ENCODE assay signal across 1 cellular context in the genomic region with DNA sequence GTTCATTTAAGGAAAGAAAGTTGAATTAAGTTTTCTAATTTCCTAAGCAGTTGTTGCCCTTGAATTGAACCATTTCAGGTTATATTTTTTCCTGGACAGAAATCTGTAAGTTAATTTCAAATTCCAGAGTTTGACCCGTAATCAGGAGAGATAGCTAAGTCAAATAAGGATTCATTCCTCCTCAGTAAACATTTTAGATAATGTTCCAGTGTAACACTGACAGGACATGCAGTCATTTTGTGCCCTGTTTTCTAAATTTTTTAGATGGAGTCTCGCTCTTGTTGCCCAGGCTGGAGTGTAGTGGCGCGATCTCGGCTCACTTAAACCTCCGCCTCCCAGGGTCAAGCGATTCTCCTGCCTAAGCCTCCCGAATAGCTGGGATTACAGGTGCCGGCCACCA.
A peak's percentile ranks its signal among the peaks of the same experiment; 100 is the strongest.
TF ChIP-seq lines count a peak whose summit lies in the region.

No MANE protein-coding gene starts in this region.

TF ChIP-seq in liver, 16 proteins besides CTCF, POLR2A, EP300 and RAD21 (continued from another document):
- TF ChIP-seq, protein P1, sequence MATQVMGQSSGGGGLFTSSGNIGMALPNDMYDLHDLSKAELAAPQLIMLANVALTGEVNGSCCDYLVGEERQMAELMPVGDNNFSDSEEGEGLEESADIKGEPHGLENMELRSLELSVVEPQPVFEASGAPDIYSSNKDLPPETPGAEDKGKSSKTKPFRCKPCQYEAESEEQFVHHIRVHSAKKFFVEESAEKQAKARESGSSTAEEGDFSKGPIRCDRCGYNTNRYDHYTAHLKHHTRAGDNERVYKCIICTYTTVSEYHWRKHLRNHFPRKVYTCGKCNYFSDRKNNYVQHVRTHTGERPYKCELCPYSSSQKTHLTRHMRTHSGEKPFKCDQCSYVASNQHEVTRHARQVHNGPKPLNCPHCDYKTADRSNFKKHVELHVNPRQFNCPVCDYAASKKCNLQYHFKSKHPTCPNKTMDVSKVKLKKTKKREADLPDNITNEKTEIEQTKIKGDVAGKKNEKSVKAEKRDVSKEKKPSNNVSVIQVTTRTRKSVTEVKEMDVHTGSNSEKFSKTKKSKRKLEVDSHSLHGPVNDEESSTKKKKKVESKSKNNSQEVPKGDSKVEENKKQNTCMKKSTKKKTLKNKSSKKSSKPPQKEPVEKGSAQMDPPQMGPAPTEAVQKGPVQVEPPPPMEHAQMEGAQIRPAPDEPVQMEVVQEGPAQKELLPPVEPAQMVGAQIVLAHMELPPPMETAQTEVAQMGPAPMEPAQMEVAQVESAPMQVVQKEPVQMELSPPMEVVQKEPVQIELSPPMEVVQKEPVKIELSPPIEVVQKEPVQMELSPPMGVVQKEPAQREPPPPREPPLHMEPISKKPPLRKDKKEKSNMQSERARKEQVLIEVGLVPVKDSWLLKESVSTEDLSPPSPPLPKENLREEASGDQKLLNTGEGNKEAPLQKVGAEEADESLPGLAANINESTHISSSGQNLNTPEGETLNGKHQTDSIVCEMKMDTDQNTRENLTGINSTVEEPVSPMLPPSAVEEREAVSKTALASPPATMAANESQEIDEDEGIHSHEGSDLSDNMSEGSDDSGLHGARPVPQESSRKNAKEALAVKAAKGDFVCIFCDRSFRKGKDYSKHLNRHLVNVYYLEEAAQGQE (IDR thresholded peaks at IDR 0.05): no peak
- TF ChIP-seq, protein P2, sequence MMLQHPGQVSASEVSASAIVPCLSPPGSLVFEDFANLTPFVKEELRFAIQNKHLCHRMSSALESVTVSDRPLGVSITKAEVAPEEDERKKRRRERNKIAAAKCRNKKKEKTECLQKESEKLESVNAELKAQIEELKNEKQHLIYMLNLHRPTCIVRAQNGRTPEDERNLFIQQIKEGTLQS (IDR thresholded peaks at IDR 0.05): no peak
- no peak for TF ChIP-seq GABPA (IDR thresholded peaks at IDR 0.05 in 1 of 2, conservative IDR thresholded peaks at IDR 0.05 in 1 of 2)
- TF ChIP-seq FOXA2 (IDR thresholded peaks at IDR 0.05): no peak
- TF ChIP-seq JUND (IDR thresholded peaks at IDR 0.05): no peak
- peak; percentile 38 for TF ChIP-seq YY1 (IDR thresholded peaks at IDR 0.05)
- TF ChIP-seq HNF4G (IDR thresholded peaks at IDR 0.05): no peak
- no peak for TF ChIP-seq TAF1 (conservative IDR thresholded peaks at IDR 0.05)
- TF ChIP-seq, protein P3, sequence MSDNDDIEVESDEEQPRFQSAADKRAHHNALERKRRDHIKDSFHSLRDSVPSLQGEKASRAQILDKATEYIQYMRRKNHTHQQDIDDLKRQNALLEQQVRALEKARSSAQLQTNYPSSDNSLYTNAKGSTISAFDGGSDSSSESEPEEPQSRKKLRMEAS (IDR thresholded peaks at IDR 0.05): no peak
- peak in 1 of 2 donors; percentile 14 for TF ChIP-seq RXRA (IDR thresholded peaks at IDR 0.05)
- TF ChIP-seq, protein P4, sequence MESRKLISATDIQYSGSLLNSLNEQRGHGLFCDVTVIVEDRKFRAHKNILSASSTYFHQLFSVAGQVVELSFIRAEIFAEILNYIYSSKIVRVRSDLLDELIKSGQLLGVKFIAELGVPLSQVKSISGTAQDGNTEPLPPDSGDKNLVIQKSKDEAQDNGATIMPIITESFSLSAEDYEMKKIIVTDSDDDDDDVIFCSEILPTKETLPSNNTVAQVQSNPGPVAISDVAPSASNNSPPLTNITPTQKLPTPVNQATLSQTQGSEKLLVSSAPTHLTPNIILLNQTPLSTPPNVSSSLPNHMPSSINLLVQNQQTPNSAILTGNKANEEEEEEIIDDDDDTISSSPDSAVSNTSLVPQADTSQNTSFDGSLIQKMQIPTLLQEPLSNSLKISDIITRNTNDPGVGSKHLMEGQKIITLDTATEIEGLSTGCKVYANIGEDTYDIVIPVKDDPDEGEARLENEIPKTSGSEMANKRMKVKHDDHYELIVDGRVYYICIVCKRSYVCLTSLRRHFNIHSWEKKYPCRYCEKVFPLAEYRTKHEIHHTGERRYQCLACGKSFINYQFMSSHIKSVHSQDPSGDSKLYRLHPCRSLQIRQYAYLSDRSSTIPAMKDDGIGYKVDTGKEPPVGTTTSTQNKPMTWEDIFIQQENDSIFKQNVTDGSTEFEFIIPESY (IDR thresholded peaks at IDR 0.05): no peak
- TF ChIP-seq FOXA1 (IDR thresholded peaks at IDR 0.05): no peak
